Comparison of ENCODE assay signal across 11 cellular contexts in the genomic region with DNA sequence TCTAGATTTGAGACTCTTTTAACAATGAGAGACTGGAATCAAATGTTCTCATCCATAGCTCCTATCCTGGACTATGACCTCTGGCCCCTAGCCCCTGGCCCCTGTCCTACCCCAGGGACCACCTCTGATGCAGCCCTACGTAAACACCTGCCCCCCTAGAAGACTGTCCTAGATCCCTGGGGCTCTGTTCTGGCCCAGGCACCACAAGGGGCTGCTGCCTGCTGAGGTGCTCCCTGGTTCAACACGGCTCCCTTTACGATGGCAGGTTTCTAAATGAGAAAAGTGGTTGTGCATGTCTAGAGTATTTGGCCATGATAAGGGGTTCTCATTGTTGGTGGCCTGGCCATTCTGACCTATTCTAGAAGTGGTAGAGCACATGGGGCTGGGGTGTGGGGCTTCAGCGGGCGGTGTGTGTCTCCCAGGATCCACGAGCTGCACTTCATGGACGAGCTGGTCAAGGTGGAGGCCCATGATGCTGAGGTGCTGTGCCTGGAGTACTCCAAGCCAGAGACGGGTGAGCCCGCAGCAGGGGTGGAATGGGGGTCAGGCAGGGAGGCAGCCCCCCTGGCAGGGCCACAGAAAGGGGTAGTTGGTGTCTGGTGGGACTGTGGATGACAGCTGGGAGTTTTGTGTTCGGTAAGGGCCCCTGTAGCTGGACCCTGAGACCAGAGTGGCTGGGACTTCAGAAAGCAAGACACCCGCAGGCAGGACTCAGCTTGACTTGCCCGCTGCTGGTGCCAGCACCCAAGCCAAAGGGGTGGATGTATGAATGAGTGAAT. TPM values are rescaled to one million over a fixed set of nuclear protein-coding genes. Genes with fewer than 3 reads are reported as not detected.
"Had no signal": no experiment of that assay in that cellular context is flagged by ENCODE, and none has a peak within 500 bp of the region (broad histone marks: within the 10 kb centered on the region; RNA-seq: fewer than 3 reads in every experiment).

No MANE protein-coding gene starts in this region.

- H3K27ac ChIP-seq: GM23248, HL-60 had no signal

- H3K9me3 Mint-ChIP-seq: HFFc6, IgD-negative memory B cell had no signal

- DNase-seq: GM23248, GOT3, H7, HCEC 1CT, HFFc6, KG1 had no signal

- ATAC-seq: HepG2 had no signal

- H3K27ac Mint-ChIP-seq: HFFc6, IgD-negative memory B cell had no signal

- H3K27me3 Mint-ChIP-seq: IgD-negative memory B cell had no signal

- H3K4me3 ChIP-seq: GM23248 had no signal

- H3K4me3 Mint-ChIP-seq: HFFc6, IgD-negative memory B cell had no signal

RNA-seq across cellular contexts. Expression of a gene that starts 26.5 kb away (rescaled TPM):
- total RNA-seq: GM23248, H4, H7, HepG2, HFFc6, HT1080 had no signal
